ENCODE assay signal across 8 cellular contexts in the genomic region with DNA sequence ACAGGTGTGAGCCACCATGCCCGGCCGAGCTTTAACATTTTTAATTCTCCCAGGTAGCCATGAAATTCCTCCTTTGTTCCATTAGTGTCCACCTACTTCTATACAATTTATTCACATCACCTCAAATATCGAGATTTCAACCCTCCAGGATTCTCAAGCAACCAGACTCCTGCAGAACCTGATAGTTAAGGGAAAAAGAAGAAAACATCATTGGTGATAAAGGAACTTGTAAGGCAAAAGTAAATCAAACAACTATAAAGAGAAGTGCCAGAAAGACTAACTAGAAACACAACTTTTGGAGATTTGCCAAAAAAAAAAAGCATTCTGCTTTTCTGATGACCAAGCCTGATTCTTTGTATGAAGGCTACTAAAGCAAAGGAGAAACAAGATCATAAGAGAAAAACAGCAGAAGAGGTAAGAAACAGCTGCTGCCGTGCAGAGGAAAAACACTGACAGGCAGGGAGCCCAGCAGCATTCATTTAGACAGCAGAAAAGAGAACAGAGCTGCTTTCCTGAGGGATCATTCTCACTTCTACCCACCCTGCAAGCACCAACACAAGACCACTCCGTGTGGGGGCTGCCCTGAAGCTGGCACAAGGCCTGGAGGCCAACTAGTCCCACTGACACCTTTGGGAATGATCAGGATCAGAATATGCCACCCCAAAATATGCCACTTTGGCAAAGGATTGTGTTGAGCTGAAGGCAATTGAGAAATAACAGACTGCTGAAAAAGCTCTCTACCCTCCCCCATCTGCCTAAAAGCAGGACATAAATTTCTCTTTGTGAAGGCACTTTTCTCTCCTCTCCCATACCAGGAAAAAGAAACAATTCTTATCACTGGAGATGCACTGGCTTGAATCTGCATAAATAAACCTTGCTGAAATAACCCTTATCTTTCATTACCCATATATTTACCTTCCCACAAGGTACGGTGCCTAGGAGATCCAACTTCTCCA.
DNase-seq lines count a peak whose midpoint lies in the region; ATAC-seq and TF ChIP-seq lines count a peak whose summit lies in the region.
"Had no signal": no experiment of that assay in that cellular context is flagged by ENCODE, and none has a peak within 500 bp of the region (broad histone marks: within the 10 kb centered on the region; RNA-seq: fewer than 3 reads in every experiment).

No MANE protein-coding gene starts in this region.

- H3K27ac Mint-ChIP-seq in activated T-helper 17 cell treated with anti-CD3 and anti-CD28 coated beads, Interleukin-2, amount 50 U/mL, for 72 hours, result no peak overlapping the region

- no peaks in the 10 kb centered on the region for H3K9me3 ChIP-seq in thoracic aorta

- peak; percentile 2 for DNase-seq in NCI-H2227 (lab: John Stamatoyannopoulos, UW; ENCODE audit: unreplicated experiment)
- peak; percentile 42 for DNase-seq in cerebellar cortex (ENCODE audit: low spot score)
- DNase-seq in medulla oblongata (ENCODE audit: extremely low spot score), result peak; percentile 44
- DNase-seq in thoracic aorta (ENCODE audit: low spot score), result no peak
- no peak for DNase-seq in activated CD4-positive, alpha-beta T cell treated with anti-CD3 and anti-CD28 coated beads for 4 hours
- DNase-seq: NCI-H1417 treated with DMSO at 0.1 percent for 48 hours had no signal

- peaks cover 29 to 68% of the 10 kb centered on the region in 2 donors for H3K4me1 ChIP-seq in thoracic aorta (ENCODE audit: control insufficient read depth in 1 of 2, low read depth in 2 of 2)

- peak overlapping the region; percentile 9 to 72 for H3K27ac ChIP-seq in thoracic aorta

- no peak overlapping the region for H3K4me3 Mint-ChIP-seq in activated T-helper 17 cell treated with anti-CD3 and anti-CD28 coated beads, Interleukin-2, amount 50 U/mL, for 72 hours

- no peaks in the 10 kb centered on the region for H3K36me3 ChIP-seq in thoracic aorta

- TF ChIP-seq CTCF in thoracic aorta (IDR thresholded peaks at IDR 0.05), result no peak

- H3K4me3 ChIP-seq in thoracic aorta, result peak overlapping the region; percentile 61

- H3K27me3 Mint-ChIP-seq in activated T-helper 17 cell treated with anti-CD3 and anti-CD28 coated beads, Interleukin-2, amount 50 U/mL, for 72 hours, result no peaks in the 10 kb centered on the region

- no peaks in the 10 kb centered on the region for H3K36me3 Mint-ChIP-seq in activated T-helper 17 cell treated with anti-CD3 and anti-CD28 coated beads, Interleukin-2, amount 50 U/mL, for 72 hours (ENCODE audit: low read depth)

- ATAC-seq in thoracic aorta (ENCODE audit: insufficient number of reproducible peaks, low FRiP score, low read depth), result peak; percentile 40
- no peak for ATAC-seq in GM21515 (IDR thresholded peaks at IDR 0.05; ENCODE audit: unreplicated experiment)
- ATAC-seq in activated T-helper 17 cell treated with anti-CD3 and anti-CD28 coated beads, Interleukin-2, amount 50 U/mL, for 72 hours (replicated peaks), result no peak

- no peaks in the 10 kb centered on the region for H3K4me1 Mint-ChIP-seq in activated T-helper 17 cell treated with anti-CD3 and anti-CD28 coated beads, Interleukin-2, amount 50 U/mL, for 72 hours

- H3K27me3 ChIP-seq in thoracic aorta (replicated peaks; ENCODE audit: insufficient read depth), result no peaks in the 10 kb centered on the region

- no peaks in the 10 kb centered on the region for H3K9me3 Mint-ChIP-seq in activated T-helper 17 cell treated with anti-CD3 and anti-CD28 coated beads, Interleukin-2, amount 50 U/mL, for 72 hours

Comparison
In these comparisons a context has a peak if more than half of its experiments do, and no peak if none do; other contexts are left out.
1. DNase-seq: peak in NCI-H2227 (single experiment), cerebellar cortex (single experiment) and medulla oblongata (single experiment); none in thoracic aorta (single experiment) and activated CD4-positive, alpha-beta T cell treated with anti-CD3 and anti-CD28 coated beads for 4 hours (0 of 2).